2 cellular contexts compared by ENCODE assay signal in the genomic region with DNA sequence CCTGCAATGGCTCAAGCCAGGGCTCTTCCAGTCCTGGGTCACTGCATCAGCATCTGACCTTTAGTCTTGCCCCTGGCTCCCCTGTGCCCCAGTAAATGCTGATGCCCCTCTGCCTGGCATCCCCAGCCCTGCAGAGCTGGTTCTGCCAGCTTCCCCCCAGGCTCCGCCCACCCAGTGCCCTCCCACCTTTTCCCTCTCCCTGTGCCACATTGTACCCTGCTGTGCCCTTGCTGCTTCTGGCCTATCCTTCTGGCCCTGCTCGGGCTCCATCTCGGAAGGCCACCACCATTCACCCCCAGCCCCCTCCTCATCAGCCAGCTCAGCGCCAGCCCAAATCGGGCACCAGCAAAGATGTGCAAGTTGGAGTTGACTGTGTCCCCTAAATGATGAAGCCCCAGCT.
TF ChIP-seq lines count a peak whose summit lies in the region.

No MANE protein-coding gene starts in this region.

TF ChIP-seq in liver, 16 proteins besides CTCF, POLR2A, EP300 and RAD21:
- TF ChIP-seq, protein P1, sequence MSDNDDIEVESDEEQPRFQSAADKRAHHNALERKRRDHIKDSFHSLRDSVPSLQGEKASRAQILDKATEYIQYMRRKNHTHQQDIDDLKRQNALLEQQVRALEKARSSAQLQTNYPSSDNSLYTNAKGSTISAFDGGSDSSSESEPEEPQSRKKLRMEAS (IDR thresholded peaks at IDR 0.05): no peak
- no peak for TF ChIP-seq SP1 (IDR thresholded peaks at IDR 0.05)
- TF ChIP-seq, protein P2, sequence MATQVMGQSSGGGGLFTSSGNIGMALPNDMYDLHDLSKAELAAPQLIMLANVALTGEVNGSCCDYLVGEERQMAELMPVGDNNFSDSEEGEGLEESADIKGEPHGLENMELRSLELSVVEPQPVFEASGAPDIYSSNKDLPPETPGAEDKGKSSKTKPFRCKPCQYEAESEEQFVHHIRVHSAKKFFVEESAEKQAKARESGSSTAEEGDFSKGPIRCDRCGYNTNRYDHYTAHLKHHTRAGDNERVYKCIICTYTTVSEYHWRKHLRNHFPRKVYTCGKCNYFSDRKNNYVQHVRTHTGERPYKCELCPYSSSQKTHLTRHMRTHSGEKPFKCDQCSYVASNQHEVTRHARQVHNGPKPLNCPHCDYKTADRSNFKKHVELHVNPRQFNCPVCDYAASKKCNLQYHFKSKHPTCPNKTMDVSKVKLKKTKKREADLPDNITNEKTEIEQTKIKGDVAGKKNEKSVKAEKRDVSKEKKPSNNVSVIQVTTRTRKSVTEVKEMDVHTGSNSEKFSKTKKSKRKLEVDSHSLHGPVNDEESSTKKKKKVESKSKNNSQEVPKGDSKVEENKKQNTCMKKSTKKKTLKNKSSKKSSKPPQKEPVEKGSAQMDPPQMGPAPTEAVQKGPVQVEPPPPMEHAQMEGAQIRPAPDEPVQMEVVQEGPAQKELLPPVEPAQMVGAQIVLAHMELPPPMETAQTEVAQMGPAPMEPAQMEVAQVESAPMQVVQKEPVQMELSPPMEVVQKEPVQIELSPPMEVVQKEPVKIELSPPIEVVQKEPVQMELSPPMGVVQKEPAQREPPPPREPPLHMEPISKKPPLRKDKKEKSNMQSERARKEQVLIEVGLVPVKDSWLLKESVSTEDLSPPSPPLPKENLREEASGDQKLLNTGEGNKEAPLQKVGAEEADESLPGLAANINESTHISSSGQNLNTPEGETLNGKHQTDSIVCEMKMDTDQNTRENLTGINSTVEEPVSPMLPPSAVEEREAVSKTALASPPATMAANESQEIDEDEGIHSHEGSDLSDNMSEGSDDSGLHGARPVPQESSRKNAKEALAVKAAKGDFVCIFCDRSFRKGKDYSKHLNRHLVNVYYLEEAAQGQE (IDR thresholded peaks at IDR 0.05): no peak
- TF ChIP-seq HNF4A (conservative IDR thresholded peaks at IDR 0.05): no peak
- TF ChIP-seq GABPA (IDR thresholded peaks at IDR 0.05 in 1 of 2, conservative IDR thresholded peaks at IDR 0.05 in 1 of 2): no peak
- no peak for TF ChIP-seq FOXA1 (IDR thresholded peaks at IDR 0.05)
- TF ChIP-seq FOXA2 (IDR thresholded peaks at IDR 0.05): no peak
- no peak for TF ChIP-seq HNF4G (IDR thresholded peaks at IDR 0.05)
- TF ChIP-seq, protein P3, sequence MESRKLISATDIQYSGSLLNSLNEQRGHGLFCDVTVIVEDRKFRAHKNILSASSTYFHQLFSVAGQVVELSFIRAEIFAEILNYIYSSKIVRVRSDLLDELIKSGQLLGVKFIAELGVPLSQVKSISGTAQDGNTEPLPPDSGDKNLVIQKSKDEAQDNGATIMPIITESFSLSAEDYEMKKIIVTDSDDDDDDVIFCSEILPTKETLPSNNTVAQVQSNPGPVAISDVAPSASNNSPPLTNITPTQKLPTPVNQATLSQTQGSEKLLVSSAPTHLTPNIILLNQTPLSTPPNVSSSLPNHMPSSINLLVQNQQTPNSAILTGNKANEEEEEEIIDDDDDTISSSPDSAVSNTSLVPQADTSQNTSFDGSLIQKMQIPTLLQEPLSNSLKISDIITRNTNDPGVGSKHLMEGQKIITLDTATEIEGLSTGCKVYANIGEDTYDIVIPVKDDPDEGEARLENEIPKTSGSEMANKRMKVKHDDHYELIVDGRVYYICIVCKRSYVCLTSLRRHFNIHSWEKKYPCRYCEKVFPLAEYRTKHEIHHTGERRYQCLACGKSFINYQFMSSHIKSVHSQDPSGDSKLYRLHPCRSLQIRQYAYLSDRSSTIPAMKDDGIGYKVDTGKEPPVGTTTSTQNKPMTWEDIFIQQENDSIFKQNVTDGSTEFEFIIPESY (IDR thresholded peaks at IDR 0.05): no peak
- TF ChIP-seq YY1 (IDR thresholded peaks at IDR 0.05): no peak

TF ChIP-seq in HepG2, 621 proteins besides CTCF, POLR2A, EP300 and RAD21:
- TF ChIP-seq, protein P4, sequence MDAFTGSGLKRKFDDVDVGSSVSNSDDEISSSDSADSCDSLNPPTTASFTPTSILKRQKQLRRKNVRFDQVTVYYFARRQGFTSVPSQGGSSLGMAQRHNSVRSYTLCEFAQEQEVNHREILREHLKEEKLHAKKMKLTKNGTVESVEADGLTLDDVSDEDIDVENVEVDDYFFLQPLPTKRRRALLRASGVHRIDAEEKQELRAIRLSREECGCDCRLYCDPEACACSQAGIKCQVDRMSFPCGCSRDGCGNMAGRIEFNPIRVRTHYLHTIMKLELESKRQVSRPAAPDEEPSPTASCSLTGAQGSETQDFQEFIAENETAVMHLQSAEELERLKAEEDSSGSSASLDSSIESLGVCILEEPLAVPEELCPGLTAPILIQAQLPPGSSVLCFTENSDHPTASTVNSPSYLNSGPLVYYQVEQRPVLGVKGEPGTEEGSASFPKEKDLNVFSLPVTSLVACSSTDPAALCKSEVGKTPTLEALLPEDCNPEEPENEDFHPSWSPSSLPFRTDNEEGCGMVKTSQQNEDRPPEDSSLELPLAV (CRISPR knock-in tag; conservative IDR thresholded peaks at IDR 0.05; ENCODE audit: low read depth): no peak
- TF ChIP-seq, protein P5, sequence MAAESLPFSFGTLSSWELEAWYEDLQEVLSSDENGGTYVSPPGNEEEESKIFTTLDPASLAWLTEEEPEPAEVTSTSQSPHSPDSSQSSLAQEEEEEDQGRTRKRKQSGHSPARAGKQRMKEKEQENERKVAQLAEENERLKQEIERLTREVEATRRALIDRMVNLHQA (CRISPR knock-in tag; IDR thresholded peaks at IDR 0.05): no peak
- TF ChIP-seq ZSCAN31 (CRISPR knock-in tag; IDR thresholded peaks at IDR 0.05; ENCODE audit: low read depth) (no peak), PAF1 (CRISPR knock-in tag; IDR thresholded peaks at IDR 0.05) (no peak)
- TF ChIP-seq, protein P6, sequence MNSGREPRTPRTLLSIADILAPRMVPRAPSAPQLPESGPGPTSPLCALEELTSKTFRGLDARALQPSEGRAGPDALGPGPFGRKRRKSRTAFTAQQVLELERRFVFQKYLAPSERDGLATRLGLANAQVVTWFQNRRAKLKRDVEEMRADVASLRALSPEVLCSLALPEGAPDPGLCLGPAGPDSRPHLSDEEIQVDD (CRISPR knock-in tag; IDR thresholded peaks at IDR 0.05; ENCODE audit: borderline replicate concordance): no peak
- TF ChIP-seq, protein P7, sequence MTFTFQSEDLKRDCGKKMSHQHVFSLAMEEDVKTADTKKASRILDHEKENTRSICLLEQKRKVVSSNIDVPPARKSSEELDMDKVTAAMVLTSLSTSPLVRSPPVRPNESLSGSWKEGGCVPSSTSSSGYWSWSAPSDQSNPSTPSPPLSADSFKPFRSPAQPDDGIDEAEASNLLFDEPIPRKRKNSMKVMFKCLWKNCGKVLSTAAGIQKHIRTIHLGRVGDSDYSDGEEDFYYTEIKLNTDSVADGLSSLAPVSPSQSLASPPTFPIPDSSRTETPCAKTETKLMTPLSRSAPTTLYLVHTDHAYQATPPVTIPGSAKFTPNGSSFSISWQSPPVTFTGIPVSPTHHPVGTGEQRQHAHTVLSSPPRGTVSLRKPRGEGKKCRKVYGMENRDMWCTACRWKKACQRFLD (CRISPR knock-in tag; IDR thresholded peaks at IDR 0.05; ENCODE audit: borderline replicate concordance): no peak
- TF ChIP-seq, protein P8, sequence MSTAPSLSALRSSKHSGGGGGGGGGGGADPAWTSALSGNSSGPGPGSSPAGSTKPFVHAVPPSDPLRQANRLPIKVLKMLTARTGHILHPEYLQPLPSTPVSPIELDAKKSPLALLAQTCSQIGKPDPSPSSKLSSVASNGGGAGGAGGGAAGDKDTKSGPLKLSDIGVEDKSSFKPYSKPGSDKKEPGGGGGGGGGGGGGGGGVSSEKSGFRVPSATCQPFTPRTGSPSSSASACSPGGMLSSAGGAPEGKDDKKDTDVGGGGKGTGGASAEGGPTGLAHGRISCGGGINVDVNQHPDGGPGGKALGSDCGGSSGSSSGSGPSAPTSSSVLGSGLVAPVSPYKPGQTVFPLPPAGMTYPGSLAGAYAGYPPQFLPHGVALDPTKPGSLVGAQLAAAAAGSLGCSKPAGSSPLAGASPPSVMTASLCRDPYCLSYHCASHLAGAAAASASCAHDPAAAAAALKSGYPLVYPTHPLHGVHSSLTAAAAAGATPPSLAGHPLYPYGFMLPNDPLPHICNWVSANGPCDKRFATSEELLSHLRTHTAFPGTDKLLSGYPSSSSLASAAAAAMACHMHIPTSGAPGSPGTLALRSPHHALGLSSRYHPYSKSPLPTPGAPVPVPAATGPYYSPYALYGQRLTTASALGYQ (CRISPR knock-in tag; IDR thresholded peaks at IDR 0.05): no peak
TF ChIP-seq in HepG2: peak in this region for 0.
